Comparison of ENCODE assay signal across 8 cellular contexts in the genomic region with DNA sequence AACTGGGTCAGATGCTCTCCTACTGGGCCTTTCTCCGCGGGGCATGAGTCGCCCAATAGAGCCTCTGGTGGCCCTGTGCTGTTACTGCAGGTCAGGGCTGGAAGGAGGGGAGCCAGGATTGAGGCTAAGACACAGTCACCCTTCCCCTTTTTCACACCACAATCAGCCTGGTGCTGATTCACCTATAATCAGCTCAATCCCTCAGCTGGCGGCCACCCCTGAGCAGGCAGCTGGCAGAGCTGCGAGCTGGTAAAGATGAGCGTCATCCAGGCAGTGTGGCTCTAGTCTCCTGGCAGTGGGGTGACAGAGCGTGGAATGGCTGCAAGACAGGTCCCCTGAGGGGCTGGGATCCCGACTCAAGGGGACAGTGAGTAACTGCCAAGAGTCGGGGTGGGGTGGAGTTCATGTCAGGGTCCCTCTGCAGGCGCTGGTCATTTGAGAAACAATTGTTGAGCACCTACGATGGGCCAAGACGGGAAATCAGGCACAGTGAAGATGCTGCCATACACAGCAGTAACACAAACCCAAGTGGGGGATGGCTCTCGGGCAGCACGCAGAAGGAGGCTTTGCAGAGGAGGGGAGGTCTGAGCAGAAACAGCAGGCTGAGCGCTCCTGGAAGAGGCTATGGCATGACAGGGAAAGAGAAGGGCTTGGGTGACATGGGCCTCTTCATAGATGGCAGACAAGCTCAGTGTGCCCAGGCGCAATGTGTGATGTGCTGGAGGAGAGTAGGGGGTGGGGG. TPM values are rescaled to one million over a fixed set of nuclear protein-coding genes. Genes with fewer than 3 reads are reported as not detected.
DNase-seq lines count a peak whose midpoint lies in the region; TF ChIP-seq lines count a peak whose summit lies in the region.

No MANE protein-coding gene starts in this region.

- no peaks in the 10 kb centered on the region; the same call in 1 of the 2 replicates for H3K27me3 ChIP-seq in H7 (ENCODE audit: control insufficient read depth, insufficient read depth, low read length)

- peak; percentile 98 for TF ChIP-seq CTCF in astrocyte of the spinal cord (IDR thresholded peaks at IDR 0.05; ENCODE audit: low read depth, low read length)

- in situ Hi-C loops in astrocyte of the spinal cord (cut with HindIII; ENCODE audit: low sequenced_read_pairs), result no loop called here

- H3K4me3 ChIP-seq in H7 (ENCODE audit: insufficient read depth, low read depth, low read length) (no peak overlapping the region), astrocyte of the spinal cord (ENCODE audit: low read depth, low read length) (no peak overlapping the region)

- DNase-seq in DMS 273 (lab: John Stamatoyannopoulos, UW; ENCODE audit: unreplicated experiment), result peak; percentile 78
- no peak for DNase-seq in DMS 273 treated with DMSO at 0.1 percent for 48 hours (lab: John Stamatoyannopoulos, UW)
- DNase-seq in H7, result peak; percentile 88
- peak; percentile 71 for DNase-seq in LHCN-M2 (ENCODE audit: low read depth)
- DNase-seq in T-helper 9 cell, result peak; percentile 44
- no peak for DNase-seq in astrocyte of the spinal cord (ENCODE audit: low read depth, low spot score)
- peak; percentile 87 for DNase-seq in iPS-NIHi7 (ENCODE audit: extremely low spot score)
- peak; percentile 44 to 59 for DNase-seq in stimulated activated CD4-positive, alpha-beta T cell treated with anti-CD3 and anti-CD28 coated beads, Interleukin-1b, Interleukin-23, amount 100 ng/mL, for 4 hours (ENCODE audit: low read depth in 2 of 2)

- H3K36me3 ChIP-seq in H7 (replicated peaks; ENCODE audit: control insufficient read depth, insufficient read depth, low read length), result no peaks in the 10 kb centered on the region

RNA-seq across cellular contexts. Expression of a gene that starts 21.8 kb away (rescaled TPM):
- 15.0 and 19.2 TPM in 2 replicates for total RNA-seq in H7 (2014; rRNA removed; shearing (Covaris generic))
- 0.58 and 1.1 TPM in 2 replicates for total RNA-seq in LHCN-M2 (2014; rRNA removed)
- polyA plus RNA-seq in LHCN-M2 (2012), result 1.0 TPM

Comparison
In these comparisons a context has a peak if more than half of its experiments do, and no peak if none do; other contexts are left out.
1. DNase-seq: peak in DMS 273 (single experiment), H7 (single experiment), LHCN-M2 (single experiment), T-helper 9 cell (single experiment), iPS-NIHi7 (single experiment) and stimulated activated CD4-positive, alpha-beta T cell treated with anti-CD3 and anti-CD28 coated beads, Interleukin-1b, Interleukin-23, amount 100 ng/mL, for 4 hours (2 of 2); none in DMS 273 treated with DMSO at 0.1 percent for 48 hours (single experiment) and astrocyte of the spinal cord (single experiment).